Comparison of ENCODE assay signal across 8 cellular contexts in genomic region chr18:67359868-67360838, GRCh38.
DNase-seq lines count a peak whose midpoint lies in the region; ATAC-seq lines count a peak whose summit lies in the region.

No MANE protein-coding gene starts in this region.

- no peak overlapping the region for H2AK5ac ChIP-seq in trophoblast cell (ENCODE audit: low read length)

- H3K9ac ChIP-seq in trophoblast cell (ENCODE audit: low read length): no peak overlapping the region

- peaks cover 10% of the 10 kb centered on the region for H3K79me1 ChIP-seq in trophoblast cell (ENCODE audit: low read length)

- no peaks in the 10 kb centered on the region for H3K27me3 ChIP-seq in SJSA1 (replicated peaks)
- H3K27me3 ChIP-seq in trophoblast cell (ENCODE audit: insufficient read depth, low read length): no peaks in the 10 kb centered on the region

- H3K4me3 ChIP-seq in SJSA1 (peak overlapping the region; percentile 25), trophoblast cell (ENCODE audit: low read depth, low read length) (no peak overlapping the region)

- H4K91ac ChIP-seq in trophoblast cell (ENCODE audit: low read depth, low read length): no peak overlapping the region

- no peak overlapping the region for H3K14ac ChIP-seq in trophoblast cell (ENCODE audit: low read length)

- no peak overlapping the region for H3K4me2 ChIP-seq in trophoblast cell (ENCODE audit: low read length)

- no peak overlapping the region for H2AFZ ChIP-seq in trophoblast cell (ENCODE audit: insufficient read depth, low read length, poor library complexity)

- in situ Hi-C loops in KBM-7 (cut with MboI; ENCODE audit: low pct_unique_long_range_greater_than_20kb, low sequenced_read_pairs): no loop called here

- H3K27ac ChIP-seq in SJSA1 (peak overlapping the region; percentile 74), epithelial cell of prostate (peak overlapping the region; percentile 50), trophoblast cell (ENCODE audit: low read depth, low read length) (peak overlapping the region; percentile 92)

- no peaks in the 10 kb centered on the region for H3K36me3 ChIP-seq in SJSA1
- H3K36me3 ChIP-seq in trophoblast cell (ENCODE audit: control insufficient read depth in 1 of 2, insufficient read depth in 2 of 2, low read length in 2 of 2): no peaks in the 10 kb centered on the region

- peaks cover 4% of the 10 kb centered on the region for H3K79me2 ChIP-seq in trophoblast cell (ENCODE audit: control insufficient read depth, insufficient read depth, low read length, poor library complexity)

- peak; percentile 40 for DNase-seq in activated T-cell treated with anti-CD3 and anti-CD28 coated beads for 24 hours (ENCODE audit: low read depth)
- no peak for DNase-seq in activated T-cell treated with anti-CD3 and anti-CD28 coated beads for 4 hours
- DNase-seq in SJSA1 (ENCODE audit: low read depth in 1 of 2, low spot score in 2 of 2): peak; percentile 69 to 83
- DNase-seq in epithelial cell of prostate (ENCODE audit: low read depth, low spot score): peak; percentile 68
- DNase-seq in trophoblast cell: peak; percentile 77 to 91
- no peak for DNase-seq in NCI-H2081 (lab: John Stamatoyannopoulos, UW)
- no peak for DNase-seq in KBM-7

- H2BK120ac ChIP-seq in trophoblast cell (ENCODE audit: insufficient read depth, low read length, poor library complexity): peak overlapping the region; percentile 43

- no peak overlapping the region for H2BK5ac ChIP-seq in trophoblast cell (ENCODE audit: low read depth, low read length, poor library complexity)

- H3K18ac ChIP-seq in trophoblast cell (ENCODE audit: low read length): no peak overlapping the region

- H3K9me3 ChIP-seq in SJSA1 (replicated peaks) (no peaks in the 10 kb centered on the region), trophoblast cell (ENCODE audit: insufficient read depth, low read depth, low read length) (no peaks in the 10 kb centered on the region)

- no CpG with 5 or more reads among the region's 8 CpGs for WGBS in trophoblast cell (ENCODE audit: extremely low coverage, insufficient coverage, insufficient read length)

- H3K4me1 ChIP-seq in SJSA1 (replicated peaks): peaks cover 13% of the 10 kb centered on the region
- H3K4me1 ChIP-seq in trophoblast cell (ENCODE audit: control insufficient read depth in 1 of 2, insufficient read depth in 2 of 2, low read length in 2 of 2): no peaks in the 10 kb centered on the region

- no peak overlapping the region for H2BK12ac ChIP-seq in trophoblast cell (ENCODE audit: low read length)

- no peak overlapping the region for H4K8ac ChIP-seq in trophoblast cell (ENCODE audit: low read depth, low read length)

- no peak overlapping the region for H3K23ac ChIP-seq in trophoblast cell (ENCODE audit: low read length)

- H3K4ac ChIP-seq in trophoblast cell (ENCODE audit: low read depth, low read length): no peak overlapping the region

- ATAC-seq in HG02981 (IDR thresholded peaks at IDR 0.05; ENCODE audit: unreplicated experiment): peak; percentile 94

- no peak overlapping the region for H4K12ac ChIP-seq in trophoblast cell (ENCODE audit: low read depth, low read length)

Comparison
In these comparisons a context has a peak if more than half of its experiments do, and no peak if none do; other contexts are left out.
1. DNase-seq: peak in activated T-cell treated with anti-CD3 and anti-CD28 coated beads for 24 hours (single experiment), SJSA1 (2 of 2), epithelial cell of prostate (single experiment) and trophoblast cell (2 of 2); none in activated T-cell treated with anti-CD3 and anti-CD28 coated beads for 4 hours (single experiment), NCI-H2081 (0 of 2) and KBM-7 (single experiment).
2. Peak in every context shown above with its lines, with median percentiles within 50 percentile points of each other: H3K27ac ChIP-seq.